In the genomic region with DNA sequence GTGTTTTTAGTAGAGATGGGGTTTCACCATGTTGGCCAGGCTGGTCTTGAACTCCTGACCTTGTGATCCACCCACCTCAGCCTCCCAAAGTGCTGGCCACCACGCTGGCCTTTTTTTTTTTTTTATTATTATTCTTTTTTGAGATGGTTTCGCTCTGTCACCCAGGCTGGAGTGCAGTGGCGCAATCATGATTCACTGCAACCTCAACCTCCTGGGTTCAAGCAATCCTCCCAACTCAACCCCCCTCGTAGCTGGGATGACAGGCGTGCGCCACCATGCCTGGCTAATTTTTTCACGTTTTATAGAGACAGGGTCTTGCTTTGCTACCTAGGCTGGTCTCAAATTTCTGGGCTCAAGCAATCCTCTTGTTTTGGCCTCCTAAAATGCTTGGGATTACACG, we compare ENCODE assay signal across 30 cellular contexts. TPM values are rescaled to one million over a fixed set of nuclear protein-coding genes. Genes with fewer than 3 reads are reported as not detected.
DNase-seq lines count a peak whose midpoint lies in the region; ATAC-seq and TF ChIP-seq lines count a peak whose summit lies in the region.
"Had no signal": no experiment of that assay in that cellular context is flagged by ENCODE, and none has a peak within 500 bp of the region (broad histone marks: within the 10 kb centered on the region; RNA-seq: fewer than 3 reads in every experiment).

No MANE protein-coding gene starts in this region.

- intact Hi-C loops in lower lobe of right lung (cut with DNase I): no loop called here
- intact Hi-C loops in natural killer cell (cut with micrococcal nuclease): no loop called here
- intact Hi-C loops in CD4-positive, alpha-beta T cell (cut with DNase I, micrococcal nuclease): no loop called here

- H4K20me1 ChIP-seq in BLaER1: peaks cover 27% of the 10 kb centered on the region

- 0 out of 2 replicates have a peak overlapping the region, but pooled peaks have one; percentile 72 for H3K9ac ChIP-seq in BLaER1

- TF ChIP-seq CTCF in RWPE2 (IDR thresholded peaks at IDR 0.05; ENCODE audit: poor library complexity, severe bottlenecking): no peak
- TF ChIP-seq CTCF in lower lobe of right lung (IDR thresholded peaks at IDR 0.05): no peak
- TF ChIP-seq CTCF in natural killer cell (IDR thresholded peaks at IDR 0.05): no peak
- no peak for TF ChIP-seq CTCF in CD4-positive, alpha-beta T cell (IDR thresholded peaks at IDR 0.05)

- H3K4me1 ChIP-seq in BLaER1 (peaks cover 73% of the 10 kb centered on the region), RWPE2 (ENCODE audit: insufficient read depth, poor library complexity, severe bottlenecking) (peaks cover 19% of the 10 kb centered on the region), lower lobe of right lung (peaks cover 16% of the 10 kb centered on the region)
- H3K4me1 ChIP-seq: ascending aorta had no signal

- ATAC-seq in RWPE2 (ENCODE audit: low read depth) (no peak), lower lobe of right lung (no peak), natural killer cell (no peak)
- no peak for ATAC-seq in CD4-positive, alpha-beta T cell (ENCODE audit: poor library complexity)
- ATAC-seq: WTC11 had no signal

- H3K36me3 Mint-ChIP-seq in natural killer cell: peaks cover 10% of the 10 kb centered on the region
- peaks cover 57% of the 10 kb centered on the region for H3K36me3 Mint-ChIP-seq in CD4-positive, alpha-beta T cell (ENCODE audit: low read depth)

- no peak overlapping the region for H3K27ac Mint-ChIP-seq in natural killer cell
- no peak overlapping the region for H3K27ac Mint-ChIP-seq in CD4-positive, alpha-beta T cell
- H3K27ac Mint-ChIP-seq: nephron, type B pancreatic cell had no signal

- H3K4me3 ChIP-seq in BLaER1: no peak overlapping the region
- no peak overlapping the region for H3K4me3 ChIP-seq in RWPE2 (ENCODE audit: severe bottlenecking)
- H3K4me3 ChIP-seq in lower lobe of right lung: no peak overlapping the region
- H3K4me3 ChIP-seq: ascending aorta, ovary had no signal

- H3K27me3 Mint-ChIP-seq in natural killer cell (ENCODE audit: low read depth in 2 of 2): no peaks in the 10 kb centered on the region
- H3K27me3 Mint-ChIP-seq in CD4-positive, alpha-beta T cell: no peaks in the 10 kb centered on the region
- H3K27me3 Mint-ChIP-seq: activated naive CD8-positive, alpha-beta T cell; CD4-positive, alpha-beta memory T cell; type B pancreatic cell had no signal

- H3K9me3 Mint-ChIP-seq in natural killer cell: no peaks in the 10 kb centered on the region
- no peaks in the 10 kb centered on the region for H3K9me3 Mint-ChIP-seq in CD4-positive, alpha-beta T cell
- H3K9me3 Mint-ChIP-seq: CD4-positive, alpha-beta memory T cell; endodermal cell; nephron; type B pancreatic cell; WTC11 had no signal

- CTCF ChIA-PET in CD4-positive, alpha-beta T cell (lab: Charles Lee): no interaction called here

- H3K36me3 ChIP-seq in BLaER1 (peaks cover 64% of the 10 kb centered on the region), RWPE2 (ENCODE audit: low read depth) (peaks cover 95% of the 10 kb centered on the region), lower lobe of right lung (peaks cover 100% of the 10 kb centered on the region)
- H3K36me3 ChIP-seq: ovary had no signal

- H3K9me3 ChIP-seq in BLaER1 (peaks cover 5% of the 10 kb centered on the region; the same call in 1 of the 2 replicates), RWPE2 (ENCODE audit: severe bottlenecking) (no peaks in the 10 kb centered on the region), lower lobe of right lung (no peaks in the 10 kb centered on the region)
- H3K9me3 ChIP-seq in CD4-positive, alpha-beta T cell (ENCODE audit: control insufficient read depth, low read length): no peaks in the 10 kb centered on the region
- H3K9me3 ChIP-seq: ascending aorta, ovary had no signal

- peak overlapping the region; percentile 92 for H3K4me2 ChIP-seq in BLaER1

- H3K4me3 Mint-ChIP-seq in natural killer cell: no peak overlapping the region
- H3K4me3 Mint-ChIP-seq in CD4-positive, alpha-beta T cell: no peak overlapping the region
- H3K4me3 Mint-ChIP-seq: endodermal cell, nephron, type B pancreatic cell, WTC11 had no signal

- DNase-seq in CD1c-positive myeloid dendritic cell (ENCODE audit: extremely low spot score): peak; percentile 51
- no peak for DNase-seq in RWPE2 (ENCODE audit: low spot score)
- DNase-seq in lower lobe of right lung: no peak
- no peak for DNase-seq in natural killer cell
- DNase-seq in mesenteric fat pad (ENCODE audit: low spot score): no peak
- no peak for DNase-seq in CD4-positive, alpha-beta T cell
- DNase-seq: activated CD8-positive, alpha-beta memory T cell treated with anti-CD3 and anti-CD28 coated beads, Interleukin-2, amount 50 U/mL, for 48 hours; cortex of kidney; endodermal cell; H7; islet precursor cell; NCI-H1436; NCI-H446 treated with DMSO at 0.1 percent for 48 hours; OCI-M1; ovary; retina; T1000 had no signal

- no peaks in the 10 kb centered on the region for H3K27me3 ChIP-seq in BLaER1
- no peaks in the 10 kb centered on the region for H3K27me3 ChIP-seq in RWPE2 (ENCODE audit: insufficient read depth, poor library complexity, severe bottlenecking)
- no peaks in the 10 kb centered on the region for H3K27me3 ChIP-seq in lower lobe of right lung (ENCODE audit: low read depth)
- no peaks in the 10 kb centered on the region for H3K27me3 ChIP-seq in CD4-positive, alpha-beta T cell (ENCODE audit: control insufficient read depth, insufficient read depth, low read length)
- H3K27me3 ChIP-seq: ascending aorta, ovary had no signal

- POLR2A ChIA-PET in CD4-positive, alpha-beta T cell (lab: Charles Lee): interaction anchor here (1.4 kb wide), 1 partner anchor 9 kb away, joined by 4 read pairs; a partner anchor contains a TSS

- H3K4me1 Mint-ChIP-seq in natural killer cell: peaks cover 0 to 11% of the 10 kb centered on the region in 2 donors
- peaks cover 4% of the 10 kb centered on the region for H3K4me1 Mint-ChIP-seq in CD4-positive, alpha-beta T cell (ENCODE audit: low read depth)
- H3K4me1 Mint-ChIP-seq: endodermal cell, WTC11 had no signal

- peak overlapping the region; percentile 85 for H3K27ac ChIP-seq in BLaER1
- peak overlapping the region; percentile 80 for H3K27ac ChIP-seq in RWPE2 (ENCODE audit: poor library complexity, severe bottlenecking)
- H3K27ac ChIP-seq in lower lobe of right lung: peak overlapping the region; percentile 24
- H3K27ac ChIP-seq in CD4-positive, alpha-beta T cell (ENCODE audit: low read depth, low read length): no peak overlapping the region
- H3K27ac ChIP-seq: ascending aorta, ovary had no signal

RNA-seq across cellular contexts. Expression of a gene that starts 9.2 kb away (rescaled TPM):
- total RNA-seq in lower lobe of right lung (76.9 TPM), natural killer cell (10 to 100 TPM; 36.8 to 47.2 (median 45.1) TPM), mesenteric fat pad (114 TPM)
- 10 to 100 TPM; 15.1 to 15.3 TPM for total RNA-seq in CD4-positive, alpha-beta T cell

RNA-seq across cellular contexts. Expression of a gene that starts 13.0 kb away (rescaled TPM):
- total RNA-seq in lower lobe of right lung: not detected
- total RNA-seq in natural killer cell: not detected
- total RNA-seq in mesenteric fat pad: not detected
- not detected for total RNA-seq in CD4-positive, alpha-beta T cell
- total RNA-seq: ascending aorta; cardiac septum; CD4-positive, alpha-beta memory T cell; endodermal cell; fibroblast of lung; glomerular endothelial cell; H7; left ventricle myocardium superior; ovary; Right ventricle myocardium superior; subcutaneous adipose tissue had no signal

RNA-seq across cellular contexts. Expression of a gene that starts 20.7 kb away (rescaled TPM):
- total RNA-seq in lower lobe of right lung (54.5 TPM), natural killer cell (10 to 100 TPM; 27.5 to 45.1 (median 42.8) TPM), mesenteric fat pad (50.5 TPM)
- total RNA-seq in CD4-positive, alpha-beta T cell: 10 to 100 TPM; 21.4 to 22.5 TPM

RNA-seq across cellular contexts. Expression of a gene that starts 43.2 kb away (rescaled TPM):
- 9.9 TPM for total RNA-seq in lower lobe of right lung
- total RNA-seq in natural killer cell: 1 to 10 TPM; 1.1 TPM
- 34.7 TPM for total RNA-seq in mesenteric fat pad
- total RNA-seq in CD4-positive, alpha-beta T cell: under 1 TPM; 0.08 to 0.34 TPM
